24 cellular contexts compared by ENCODE assay signal in the genomic region with DNA sequence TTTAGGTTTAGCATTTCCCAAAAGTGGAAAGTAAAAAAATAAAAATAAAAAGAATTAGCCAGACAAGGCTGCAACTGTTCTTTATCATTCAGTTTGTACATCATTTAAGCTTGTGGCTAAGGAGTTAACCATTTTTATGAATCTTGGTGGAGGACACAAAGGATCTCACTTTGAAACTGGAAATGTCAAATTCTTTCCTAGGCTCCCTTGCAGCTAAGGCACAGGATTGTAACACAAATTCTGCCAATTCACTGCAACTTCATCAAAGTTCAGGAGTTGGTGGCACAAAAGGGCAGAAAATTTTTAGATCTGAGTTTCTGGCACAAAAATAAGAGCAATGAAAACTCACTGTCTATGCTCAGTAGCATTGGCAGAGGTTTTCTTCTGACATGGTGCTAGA.
A peak's percentile ranks its signal among the peaks of the same experiment; 100 is the strongest.
DNase-seq lines count a peak whose midpoint lies in the region; ATAC-seq, FAIRE-seq and TF ChIP-seq lines count a peak whose summit lies in the region.
"Had no signal": no experiment of that assay in that cellular context is flagged by ENCODE, and none has a peak within 500 bp of the region (broad histone marks: within the 10 kb centered on the region; RNA-seq: fewer than 3 reads in every experiment).

No MANE protein-coding gene starts in this region.

- H3K9me3 Mint-ChIP-seq in H9 (peaks cover 47 to 49% of the 10 kb centered on the region in 2 experiments), T-cell (peaks cover 0 to 12% (median 12%) of the 10 kb centered on the region in 3 donors)
- peaks cover 9% of the 10 kb centered on the region for H3K9me3 Mint-ChIP-seq in stimulated activated effector memory CD8-positive, alpha-beta T cell treated with anti-CD3 and anti-CD28 coated beads, Interleukin-12 subunit alpha, Interleukin-12 subunit beta, amount 100 ng/mL, for 72 hours

- H3K4me3 ChIP-seq in HUES64 (ENCODE audit: low read length) (no peak overlapping the region), H1 (ENCODE audit: extremely low read depth in 1 of 4, insufficient read depth in 2 of 4, low read depth in 3 of 4, low read length in 4 of 4) (peak overlapping the region in 1 of 4 experiments; percentile 29; a peak in 1 of 8 replicates), iPS-20b (ENCODE audit: low read length) (peak overlapping the region; percentile 4; the same call in 1 of the 2 replicates)
- H3K4me3 ChIP-seq: BLaER1 treated with 17β-estradiol and CSF1 and Interleukin-3, amounts not matched to agents 10 nM and 100 nM had no signal

- H2BK5ac ChIP-seq in H9 (ENCODE audit: insufficient read length, low read length) (no peak overlapping the region), H1 (ENCODE audit: low read depth, low read length) (0 out of 2 replicates have a peak overlapping the region, but pooled peaks have one; percentile 19)

- H3K27me3 Mint-ChIP-seq in H9 (ENCODE audit: low read depth) (no peaks in the 10 kb centered on the region), T-cell (no peaks in the 10 kb centered on the region)
- H3K27me3 Mint-ChIP-seq: B cell; CD4-positive, alpha-beta T cell had no signal

- H3K79me2 ChIP-seq in H9 (ENCODE audit: insufficient read depth, low read length) (no peaks in the 10 kb centered on the region), H1 (ENCODE audit: control insufficient read depth in 1 of 2, insufficient read depth in 2 of 2, low read length in 2 of 2) (no peaks in the 10 kb centered on the region)

- H3K18ac ChIP-seq in H9 (ENCODE audit: insufficient read length, low read depth, low read length) (no peak overlapping the region), H1 (ENCODE audit: extremely low read depth, low read length) (no peak overlapping the region)

- no peak overlapping the region for H3K9ac ChIP-seq in H9 (ENCODE audit: extremely low read depth, insufficient read length, low read length)
- H3K9ac ChIP-seq in HUES64 (ENCODE audit: low read depth, low read length), result no peak overlapping the region
- H3K9ac ChIP-seq in H1 (replicated peaks in 1 of 4; ENCODE audit: extremely low read depth in 1 of 4, low read depth in 3 of 4, low read length in 3 of 4), result no peak overlapping the region
- H3K9ac ChIP-seq in iPS-20b (ENCODE audit: low read depth, low read length), result no peak overlapping the region
- H3K9ac ChIP-seq: BLaER1 treated with 17β-estradiol and CSF1 and Interleukin-3, amounts not matched to agents 10 nM and 100 nM had no signal

- H3T11ph ChIP-seq in H9 (ENCODE audit: low read length), result no peak overlapping the region

- peaks cover 2% of the 10 kb centered on the region; the same call in 1 of the 2 replicates for H3K4me1 ChIP-seq in H9 (ENCODE audit: insufficient read depth, low read length)
- peaks cover 10% of the 10 kb centered on the region for H3K4me1 ChIP-seq in HUES64 (ENCODE audit: insufficient read depth, low read length)
- H3K4me1 ChIP-seq in H1 (replicated peaks in 1 of 4; ENCODE audit: control insufficient read depth in 3 of 4, insufficient read depth in 4 of 4, low read length in 3 of 4), result no peaks in the 10 kb centered on the region; a peak in 1 of 7 replicates
- H3K4me1 ChIP-seq in iPS-20b (ENCODE audit: insufficient read depth, low read length), result peaks cover 8% of the 10 kb centered on the region
- H3K4me1 ChIP-seq: Caco-2 had no signal

- H3K9me3 ChIP-seq in H9 (ENCODE audit: control insufficient read depth, low read depth, low read length) (peaks cover 30% of the 10 kb centered on the region), HUES64 (ENCODE audit: insufficient read depth, low read depth, low read length) (peaks cover 40% of the 10 kb centered on the region), H1 (ENCODE audit: insufficient read depth in 2 of 2, low read depth in 1 of 2, low read length in 1 of 2) (peaks cover 23 to 31% of the 10 kb centered on the region in 2 experiments), iPS-20b (ENCODE audit: insufficient read depth, low read depth, low read length) (peaks cover 44% of the 10 kb centered on the region)
- H3K9me3 ChIP-seq: Caco-2 had no signal

- no peak for TF ChIP-seq CTCF in H9 (conservative IDR thresholded peaks at IDR 0.05)
- TF ChIP-seq CTCF in H1 (IDR thresholded peaks at IDR 0.05; ENCODE audit: control extremely low read depth in 1 of 3, insufficient read depth in 1 of 3, low read depth in 1 of 3, low read length in 3 of 3), result no peak

- H3K27ac Mint-ChIP-seq in H9 (0 out of 7 replicates have a peak overlapping the region, but pooled peaks of 1 of the 3 experiments have one; percentile 59), T-cell (no peak overlapping the region)
- no peak overlapping the region for H3K27ac Mint-ChIP-seq in stimulated activated effector memory CD8-positive, alpha-beta T cell treated with anti-CD3 and anti-CD28 coated beads, Interleukin-12 subunit alpha, Interleukin-12 subunit beta, amount 100 ng/mL, for 72 hours
- H3K27ac Mint-ChIP-seq: B cell; CD4-positive, alpha-beta T cell; CD8-positive, alpha-beta T cell had no signal

- H3K4ac ChIP-seq in H9 (ENCODE audit: low read depth, low read length) (no peak overlapping the region), H1 (replicated peaks; ENCODE audit: insufficient read length, low read depth, low read length) (no peak overlapping the region)

- H3K27ac ChIP-seq in H9 (ENCODE audit: insufficient read length, low read depth, low read length), result peak overlapping the region; percentile 46
- peak overlapping the region; percentile 87; the same call in 1 of the 2 replicates for H3K27ac ChIP-seq in HUES64 (ENCODE audit: low read depth, low read length)
- no peak overlapping the region for H3K27ac ChIP-seq in H1 (ENCODE audit: low read depth, low read length)
- H3K27ac ChIP-seq in iPS-20b (ENCODE audit: low read length), result no peak overlapping the region
- H3K27ac ChIP-seq: BLaER1 treated with 17β-estradiol and CSF1 and Interleukin-3, amounts not matched to agents 10 nM and 100 nM; C4-2B had no signal

- no peak overlapping the region for H3K4me3 Mint-ChIP-seq in H9
- no peak overlapping the region for H3K4me3 Mint-ChIP-seq in T-cell
- H3K4me3 Mint-ChIP-seq in stimulated activated effector memory CD8-positive, alpha-beta T cell treated with anti-CD3 and anti-CD28 coated beads, Interleukin-12 subunit alpha, Interleukin-12 subunit beta, amount 100 ng/mL, for 72 hours, result no peak overlapping the region
- H3K4me3 Mint-ChIP-seq: B cell; CD4-positive, alpha-beta T cell; CD8-positive, alpha-beta T cell had no signal

- H2AK5ac ChIP-seq in H9 (ENCODE audit: insufficient read length, low read length) (no peak overlapping the region), H1 (ENCODE audit: low read depth, low read length) (no peak overlapping the region)

- TF ChIP-seq EP300 in H1 (IDR thresholded peaks at IDR 0.05; ENCODE audit: borderline replicate concordance in 1 of 2, low read depth in 2 of 2, low read length in 2 of 2), result no peak

- H2BK15ac ChIP-seq in H9 (ENCODE audit: low read depth, low read length), result no peak overlapping the region
- H2BK15ac ChIP-seq in H1 (ENCODE audit: low read length), result no peak overlapping the region

- TF ChIP-seq RAD21 in H1 (IDR thresholded peaks at IDR 0.05 in 1 of 2, conservative IDR thresholded peaks at IDR 0.05 in 1 of 2; ENCODE audit: low read depth in 2 of 2, low read length in 2 of 2), result no peak

- H3K79me1 ChIP-seq in H9 (ENCODE audit: insufficient read depth, low read depth, low read length, poor library complexity, severe bottlenecking), result no peaks in the 10 kb centered on the region
- no peaks in the 10 kb centered on the region for H3K79me1 ChIP-seq in H1 (ENCODE audit: low read depth, low read length)

- CTCF ChIA-PET in H1 (lab: Charles Lee; ENCODE audit: partially characterized antibody) (no interaction called here), T-cell (lab: Charles Lee) (interaction anchor here in 1 of 2 donors (0.7 kb wide), 1 partner anchor 10 kb away, joined by 3 read pairs; no protein-coding TSS in a partner anchor)

- no peak for TF ChIP-seq POLR2A in H1 (IDR thresholded peaks at IDR 0.05; ENCODE audit: control extremely low read depth in 1 of 2, low read depth in 2 of 2, low read length in 2 of 2)

- H3K14ac ChIP-seq in H9 (ENCODE audit: insufficient read depth, low read length) (no peak overlapping the region), H1 (ENCODE audit: insufficient read length) (no peak overlapping the region)

- POLR2A ChIA-PET in H1 (lab: Charles Lee; ENCODE audit: partially characterized antibody), result no interaction called here
- POLR2A ChIA-PET in T-cell (lab: Charles Lee), result no interaction called here

- 0 out of 2 replicates have a peak, but pooled peaks cover 5% of the 10 kb centered on the region for H3K36me3 ChIP-seq in HUES64 (ENCODE audit: insufficient read depth, low read length)
- H3K36me3 ChIP-seq in H1 (ENCODE audit: control insufficient read depth in 2 of 4, insufficient read depth in 4 of 4, low read length in 3 of 4), result peaks cover 0 to 27% (median 9%) of the 10 kb centered on the region in 4 experiments; a peak in 3 of 8 replicates
- peaks cover 8% of the 10 kb centered on the region; the same call in 1 of the 2 replicates for H3K36me3 ChIP-seq in iPS-20b (ENCODE audit: insufficient read depth, low read depth, low read length)

- H4K20me1 ChIP-seq in H9 (ENCODE audit: control insufficient read depth, insufficient read depth, insufficient read length) (no peaks in the 10 kb centered on the region), H1 (replicated peaks in 1 of 2; ENCODE audit: control insufficient read depth in 1 of 2, insufficient read depth in 2 of 2, low read length in 2 of 2) (no peaks in the 10 kb centered on the region)
- H4K20me1 ChIP-seq: BLaER1 treated with 17β-estradiol and CSF1 and Interleukin-3, amounts not matched to agents 10 nM and 100 nM had no signal

- H2BK12ac ChIP-seq in H9 (ENCODE audit: insufficient read length, low read depth, low read length), result no peak overlapping the region
- no peak overlapping the region for H2BK12ac ChIP-seq in H1 (ENCODE audit: low read depth, low read length)

- H2AFZ ChIP-seq in H9 (ENCODE audit: low read length) (no peak overlapping the region), H1 (ENCODE audit: low read length) (no peak overlapping the region)

- H3K36me3 Mint-ChIP-seq in H9 (ENCODE audit: insufficient read depth in 1 of 3, low read depth in 3 of 3) (peaks cover 25 to 59% (median 38%) of the 10 kb centered on the region in 3 experiments), T-cell (no peaks in the 10 kb centered on the region)
- no peaks in the 10 kb centered on the region for H3K36me3 Mint-ChIP-seq in stimulated activated effector memory CD8-positive, alpha-beta T cell treated with anti-CD3 and anti-CD28 coated beads, Interleukin-12 subunit alpha, Interleukin-12 subunit beta, amount 100 ng/mL, for 72 hours
- H3K36me3 Mint-ChIP-seq: CD8-positive, alpha-beta T cell had no signal

- no peak overlapping the region for H3K23ac ChIP-seq in H9 (ENCODE audit: insufficient read length, low read depth, low read length)
- no peak overlapping the region for H3K23ac ChIP-seq in H1 (ENCODE audit: insufficient read length)

- H2BK20ac ChIP-seq in H9 (ENCODE audit: low read depth, low read length, poor library complexity, severe bottlenecking) (no peak overlapping the region), H1 (ENCODE audit: low read length) (no peak overlapping the region)

- DNase-seq in H9, result no peak
- DNase-seq in H1 (ENCODE audit: low read depth in 1 of 2, low spot score in 2 of 2), result no peak
- no peak for DNase-seq in OCI-M2 (lab: John Stamatoyannopoulos, UW; ENCODE audit: unreplicated experiment)
- DNase-seq in T-cell, result no peak
- no peak for DNase-seq in stimulated activated effector memory CD8-positive, alpha-beta T cell treated with anti-CD3 and anti-CD28 coated beads, Interleukin-12 subunit alpha, Interleukin-12 subunit beta, amount 100 ng/mL, for 72 hours (ENCODE audit: low spot score in 2 of 2)
- DNase-seq: 8988T; ACHN; Caco-2; Calu3; CD4-positive, alpha-beta T cell; CD8-positive, alpha-beta T cell; DMS79 treated with DMSO at 0.1 percent for 48 hours; GF-D8 had no signal

- no peak overlapping the region for H4K91ac ChIP-seq in H9 (ENCODE audit: insufficient read length, low read depth, low read length)
- H4K91ac ChIP-seq in H1 (replicated peaks; ENCODE audit: insufficient read length, low read length), result no peak overlapping the region

- H4K5ac ChIP-seq in H9 (ENCODE audit: insufficient read length, low read depth, low read length), result no peak overlapping the region
- H4K5ac ChIP-seq in H1 (ENCODE audit: insufficient read length, low read depth, low read length), result no peak overlapping the region

- H3K4me1 Mint-ChIP-seq in H9 (peaks cover 5 to 17% of the 10 kb centered on the region in 2 experiments; a peak in 3 of 4 replicates), T-cell (no peaks in the 10 kb centered on the region)
- no peaks in the 10 kb centered on the region for H3K4me1 Mint-ChIP-seq in stimulated activated effector memory CD8-positive, alpha-beta T cell treated with anti-CD3 and anti-CD28 coated beads, Interleukin-12 subunit alpha, Interleukin-12 subunit beta, amount 100 ng/mL, for 72 hours
- H3K4me1 Mint-ChIP-seq: B cell had no signal

- no peak overlapping the region for H4K8ac ChIP-seq in H9 (replicated peaks; ENCODE audit: insufficient read length, low read depth, low read length)
- no peak overlapping the region for H4K8ac ChIP-seq in H1 (ENCODE audit: extremely low read depth, insufficient read depth, low read length)

- ATAC-seq in T-cell (replicated peaks in 1 of 4) (no peak), SK-N-SH treated with all-trans-retinoic acid at 6 μM for 48 hours (no peak)
- ATAC-seq in stimulated activated effector memory CD8-positive, alpha-beta T cell treated with anti-CD3 and anti-CD28 coated beads, Interleukin-12 subunit alpha, Interleukin-12 subunit beta, amount 100 ng/mL, for 72 hours, result no peak
- ATAC-seq: CD8-positive, alpha-beta T cell had no signal

- no peak overlapping the region for H3K56ac ChIP-seq in H9 (ENCODE audit: insufficient read length, low read depth, low read length)
- H3K56ac ChIP-seq in H1 (replicated peaks; ENCODE audit: insufficient read length, low read depth, low read length), result no peak overlapping the region

- H3K4me2 ChIP-seq in H9 (ENCODE audit: insufficient read depth, insufficient read length, low read length) (no peak overlapping the region), H1 (ENCODE audit: insufficient read depth in 1 of 2, low read depth in 2 of 2, low read length in 2 of 2) (no peak overlapping the region)
- H3K4me2 ChIP-seq: BLaER1 treated with 17β-estradiol and CSF1 and Interleukin-3, amounts not matched to agents 10 nM and 100 nM had no signal

- no peak for FAIRE-seq in H1 (lab: Jason Lieb, UNC)
- FAIRE-seq: A204.1, D721Med, G401.6, GM12891, GM18507 had no signal

- no peaks in the 10 kb centered on the region for H3K27me3 ChIP-seq in H9 (ENCODE audit: insufficient read depth, low read length)
- H3K27me3 ChIP-seq in HUES64 (ENCODE audit: insufficient read depth, low read length), result no peaks in the 10 kb centered on the region
- no peaks in the 10 kb centered on the region for H3K27me3 ChIP-seq in H1 (replicated peaks in 1 of 4; ENCODE audit: control insufficient read depth in 3 of 4, extremely low read depth in 1 of 4, insufficient read depth in 3 of 4, low read length in 3 of 4)
- H3K27me3 ChIP-seq in iPS-20b (ENCODE audit: insufficient read depth, low read length), result no peaks in the 10 kb centered on the region
- H3K27me3 ChIP-seq: BLaER1 treated with 17β-estradiol and CSF1 and Interleukin-3, amounts not matched to agents 10 nM and 100 nM had no signal

- H2BK120ac ChIP-seq in H9 (ENCODE audit: low read depth, low read length, poor library complexity, severe bottlenecking), result no peak overlapping the region
- no peak overlapping the region for H2BK120ac ChIP-seq in H1 (replicated peaks; ENCODE audit: low read depth, low read length)

- H3K23me2 ChIP-seq in H9 (ENCODE audit: insufficient read length, low read depth, low read length, poor library complexity, severe bottlenecking) (no peaks in the 10 kb centered on the region), H1 (ENCODE audit: low read depth, low read length) (no peaks in the 10 kb centered on the region)

Comparison
In these comparisons a context has a peak if more than half of its experiments do, and no peak if none do; other contexts are left out.
1. H3K27ac ChIP-seq: peak in H9 (single experiment) and HUES64 (single experiment); none in H1 (single experiment) and iPS-20b (single experiment).